8 cellular contexts compared by ENCODE assay signal in the genomic region with DNA sequence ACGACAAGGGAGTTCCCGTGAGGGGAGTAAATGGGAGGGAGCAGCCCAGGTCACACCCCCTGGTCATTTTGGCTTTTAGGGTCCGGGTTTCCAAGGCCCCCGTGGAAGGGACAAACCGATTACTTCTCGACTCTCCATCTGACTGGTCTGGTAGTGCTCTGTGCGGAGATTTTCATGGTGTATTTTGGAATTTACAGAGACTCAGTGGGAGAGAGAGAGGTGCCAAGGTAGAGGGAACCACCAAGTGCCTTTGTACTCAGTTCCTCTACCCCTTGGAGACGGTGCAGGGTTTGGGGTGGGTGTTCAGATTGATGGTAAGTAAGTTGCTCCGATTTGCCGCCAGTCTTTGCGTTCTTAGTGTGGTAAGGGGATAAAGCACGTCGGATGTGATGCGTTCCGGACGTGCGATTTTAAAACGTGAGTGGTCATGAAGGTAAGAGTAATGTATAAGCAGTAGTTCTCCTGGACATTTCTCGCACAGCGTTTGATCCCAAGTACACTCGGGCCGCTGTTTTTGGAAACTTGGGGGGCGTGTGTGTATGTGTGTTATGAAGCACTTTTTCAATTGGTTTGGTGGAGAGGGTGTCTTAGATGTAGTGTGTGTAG. TPM values are rescaled to one million over a fixed set of nuclear protein-coding genes. Genes with fewer than 3 reads are reported as not detected.
A peak's percentile ranks its signal among the peaks of the same experiment; 100 is the strongest.
DNase-seq lines count a peak whose midpoint lies in the region; ATAC-seq and TF ChIP-seq lines count a peak whose summit lies in the region.

No MANE protein-coding gene starts in this region.

- no peak for TF ChIP-seq POLR2A in suprapubic skin (IDR thresholded peaks at IDR 0.05)

- H3K4me1 Mint-ChIP-seq in activated CD4-positive, alpha-beta memory T cell treated with anti-CD3 and anti-CD28 coated beads, Interleukin-2, amount 10 ng/mL, durations not matched to agents 7 days and 5 days = peaks cover 51% of the 10 kb centered on the region
- H3K4me1 Mint-ChIP-seq in naive thymus-derived CD4-positive, alpha-beta T cell = peaks cover 40 to 67% (median 54%) of the 10 kb centered on the region in 7 donors

- peak; percentile 20 for ATAC-seq in GM21825 (IDR thresholded peaks at IDR 0.05; ENCODE audit: unreplicated experiment)
- no peak for ATAC-seq in naive thymus-derived CD4-positive, alpha-beta T cell

- peaks cover 8% of the 10 kb centered on the region for H3K36me3 Mint-ChIP-seq in activated CD4-positive, alpha-beta memory T cell treated with anti-CD3 and anti-CD28 coated beads, Interleukin-2, amount 10 ng/mL, durations not matched to agents 7 days and 5 days (ENCODE audit: low read depth)
- H3K36me3 Mint-ChIP-seq in naive thymus-derived CD4-positive, alpha-beta T cell = peaks cover 0 to 8% (median 0%) of the 10 kb centered on the region in 5 donors

- peaks cover 30 to 34% of the 10 kb centered on the region in 2 donors for H3K4me1 ChIP-seq in naive thymus-derived CD4-positive, alpha-beta T cell (ENCODE audit: control insufficient read depth in 2 of 2, insufficient read depth in 2 of 2, low read length in 2 of 2)
- peaks cover 33% of the 10 kb centered on the region for H3K4me1 ChIP-seq in suprapubic skin

- no peaks in the 10 kb centered on the region for H3K27me3 ChIP-seq in naive thymus-derived CD4-positive, alpha-beta T cell (ENCODE audit: control insufficient read depth in 2 of 2, insufficient read depth in 2 of 2, low read length in 2 of 2)
- H3K27me3 ChIP-seq in suprapubic skin = no peaks in the 10 kb centered on the region

- H3K4me3 Mint-ChIP-seq in activated CD4-positive, alpha-beta memory T cell treated with anti-CD3 and anti-CD28 coated beads, Interleukin-2, amount 10 ng/mL, durations not matched to agents 7 days and 5 days = peak overlapping the region; percentile 97
- peak overlapping the region; percentile 90 to 100 (median 98) for H3K4me3 Mint-ChIP-seq in naive thymus-derived CD4-positive, alpha-beta T cell

- TF ChIP-seq CTCF in epithelial cell of esophagus (IDR thresholded peaks at IDR 0.05; ENCODE audit: insufficient read depth, low read depth, low read length, missing control alignments) (no peak), suprapubic skin (IDR thresholded peaks at IDR 0.05) (no peak)

- CTCF ChIA-PET in activated CD4-positive, alpha-beta memory T cell treated with anti-CD3 and anti-CD28 coated beads, Interleukin-2, amount 10 ng/mL, durations not matched to agents 7 days and 5 days (lab: Charles Lee) = interaction anchor here (1.5 kb wide), 2 partner anchors 195 to 361 kb away, joined by 3 to 8 read pairs; no protein-coding TSS in a partner anchor
- CTCF ChIA-PET in naive thymus-derived CD4-positive, alpha-beta T cell (lab: Charles Lee) = interaction anchor here (1.2 to 1.5 kb wide), 4 partner anchors 11 to 105 kb away, joined by 3 to 7 read pairs (median 4); no protein-coding TSS in a partner anchor

- under 1% methylated on average over 22 of the region's 23 CpGs for WGBS in suprapubic skin

- intact Hi-C loops in naive thymus-derived CD4-positive, alpha-beta T cell (cut with micrococcal nuclease) = loop anchor here (1.0 to 5.0 kb wide), 15 partner anchors 11 to 2001 kb away; partner anchors contain the start of genes DNM3 (in 1 of the 2), GORAB (in 1 of the 2), KLHL20 (in 1 of the 2) and RC3H1 (in 1 of the 2)

- no peak for TF ChIP-seq EP300 in suprapubic skin (IDR thresholded peaks at IDR 0.05)

- H3K4me3 ChIP-seq in epithelial cell of esophagus (ENCODE audit: low read length) (peak overlapping the region; percentile 93), suprapubic skin (peak overlapping the region; percentile 62)
- peak overlapping the region; percentile 98 for H3K4me3 ChIP-seq in naive thymus-derived CD4-positive, alpha-beta T cell (ENCODE audit: low read length)

- POLR2A ChIA-PET in activated CD4-positive, alpha-beta memory T cell treated with anti-CD3 and anti-CD28 coated beads, Interleukin-2, amount 10 ng/mL, durations not matched to agents 7 days and 5 days (lab: Charles Lee) = interaction anchor here (1.0 to 1.8 kb wide), 8 partner anchors 9 to 1335 kb away, joined by 3 to 8 read pairs (median 4); partner anchors contain the start of genes GAS5 and ZBTB37
- POLR2A ChIA-PET in naive thymus-derived CD4-positive, alpha-beta T cell (lab: Charles Lee) = interaction anchor here (0.6 to 1.5 kb wide), 9 partner anchors 11 to 153 kb away, joined by 3 to 15 read pairs (median 5); no protein-coding TSS in a partner anchor

- peaks cover 6% of the 10 kb centered on the region for H3K27me3 Mint-ChIP-seq in activated CD4-positive, alpha-beta memory T cell treated with anti-CD3 and anti-CD28 coated beads, Interleukin-2, amount 10 ng/mL, durations not matched to agents 7 days and 5 days
- peaks cover 0 to 15% (median 4%) of the 10 kb centered on the region in 5 donors for H3K27me3 Mint-ChIP-seq in naive thymus-derived CD4-positive, alpha-beta T cell

- no peaks in the 10 kb centered on the region for H3K9me3 Mint-ChIP-seq in activated CD4-positive, alpha-beta memory T cell treated with anti-CD3 and anti-CD28 coated beads, Interleukin-2, amount 10 ng/mL, durations not matched to agents 7 days and 5 days
- H3K9me3 Mint-ChIP-seq in naive thymus-derived CD4-positive, alpha-beta T cell = peaks cover 0 to 1% (median 0%) of the 10 kb centered on the region in 11 donors

- peak; percentile 31 for DNase-seq in EH (ENCODE audit: low read depth)
- DNase-seq in NAMALWA (ENCODE audit: low spot score) = peak; percentile 86
- DNase-seq in activated CD4-positive, alpha-beta memory T cell treated with anti-CD3 and anti-CD28 coated beads, Interleukin-2, amount 10 ng/mL, durations not matched to agents 7 days and 5 days = peak; percentile 57
- DNase-seq in epithelial cell of esophagus (ENCODE audit: low read depth) = peak; percentile 42
- peak in 7 of 9 donors; percentile 13 to 63 (median 57) for DNase-seq in naive thymus-derived CD4-positive, alpha-beta T cell
- peak; percentile 73 to 82 for DNase-seq in suprapubic skin (ENCODE audit: low spot score in 2 of 2)
- no peak for DNase-seq in NCI-H2107 treated with DMSO at 0.1 percent for 48 hours (lab: John Stamatoyannopoulos, UW; ENCODE audit: unreplicated experiment)

- peak overlapping the region; percentile 99 for H3K27ac ChIP-seq in naive thymus-derived CD4-positive, alpha-beta T cell (ENCODE audit: low read depth, low read length)
- peak overlapping the region; percentile 94 for H3K27ac ChIP-seq in suprapubic skin

- peak overlapping the region; percentile 98 for H3K27ac Mint-ChIP-seq in activated CD4-positive, alpha-beta memory T cell treated with anti-CD3 and anti-CD28 coated beads, Interleukin-2, amount 10 ng/mL, durations not matched to agents 7 days and 5 days
- H3K27ac Mint-ChIP-seq in naive thymus-derived CD4-positive, alpha-beta T cell = peak overlapping the region; percentile 98 to 100 (median 100)

- peaks cover 0 to 7% (median 0%) of the 10 kb centered on the region in 3 experiments for H3K36me3 ChIP-seq in naive thymus-derived CD4-positive, alpha-beta T cell (ENCODE audit: control insufficient read depth in 2 of 3, insufficient read depth in 3 of 3, low read length in 3 of 3)
- H3K36me3 ChIP-seq in suprapubic skin = no peaks in the 10 kb centered on the region

- no peaks in the 10 kb centered on the region for H3K9me3 ChIP-seq in naive thymus-derived CD4-positive, alpha-beta T cell (ENCODE audit: control insufficient read depth in 2 of 3, low read length in 3 of 3)
- no peaks in the 10 kb centered on the region for H3K9me3 ChIP-seq in suprapubic skin

RNA-seq across cellular contexts. Expression of gene SUCO, which starts 0.7 kb away (rescaled TPM):
- total RNA-seq in activated CD4-positive, alpha-beta memory T cell treated with anti-CD3 and anti-CD28 coated beads, Interleukin-2, amount 10 ng/mL, durations not matched to agents 7 days and 5 days = 10 to 100 TPM; 27.3 to 30.8 TPM
- total RNA-seq in naive thymus-derived CD4-positive, alpha-beta T cell = 10 to 100 TPM; 52.0 to 95.0 (median 77.0) TPM
- polyA plus RNA-seq in naive thymus-derived CD4-positive, alpha-beta T cell = 10 to 100 TPM; 13.6 to 15.3 TPM
- 10 to 100 TPM; 23.9 to 49.4 (median 34.5) TPM for total RNA-seq in suprapubic skin
